Comparison of ENCODE assay signal across 1 cellular context in the genomic region with DNA sequence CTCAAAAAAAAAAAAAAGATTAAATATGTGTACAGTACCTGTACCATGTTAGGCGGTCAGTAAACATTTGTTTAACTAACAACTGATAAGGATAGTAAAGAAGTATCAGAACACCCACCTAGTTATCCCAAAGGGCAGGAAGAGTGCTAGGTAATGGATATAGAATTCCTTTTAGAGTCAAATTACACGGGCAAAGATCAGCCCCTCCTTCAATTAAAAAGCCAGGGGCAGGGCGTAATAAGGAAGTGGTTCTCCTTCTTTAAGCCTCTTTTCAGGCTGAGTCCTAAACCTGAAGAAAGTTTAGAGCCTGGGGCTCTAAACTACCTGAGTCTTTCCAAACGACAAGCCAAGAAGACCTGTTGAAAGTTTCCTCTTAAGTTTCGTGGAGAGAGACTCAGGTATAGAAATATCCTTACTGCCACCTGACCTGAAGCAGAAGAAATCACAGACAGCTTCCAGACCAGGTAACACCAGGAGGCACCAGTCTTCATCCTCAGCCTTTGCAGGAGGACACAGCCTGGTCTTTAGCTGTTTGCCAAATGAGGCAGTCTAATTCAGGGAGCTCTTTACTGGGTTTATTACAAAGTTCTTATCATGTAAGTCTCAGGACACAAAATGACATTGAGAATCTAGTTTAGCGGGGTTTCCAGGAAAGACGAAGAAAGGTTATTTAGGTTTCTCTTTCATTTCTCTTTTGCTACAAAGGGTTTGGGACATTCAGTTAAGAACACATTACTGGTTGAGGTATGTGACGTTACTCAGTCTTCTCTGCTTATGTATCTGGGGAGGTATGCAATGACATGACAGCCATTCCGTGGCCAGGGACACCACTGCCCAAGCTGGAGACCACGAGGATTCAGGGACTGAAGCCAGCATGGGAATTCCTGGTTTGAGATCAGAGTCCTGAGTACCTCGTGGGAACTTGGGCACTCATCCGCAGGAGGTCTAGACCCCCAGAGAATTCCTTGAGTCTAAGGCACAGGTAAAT.
TF ChIP-seq lines count a peak whose summit lies in the region.

A gene with protein sequence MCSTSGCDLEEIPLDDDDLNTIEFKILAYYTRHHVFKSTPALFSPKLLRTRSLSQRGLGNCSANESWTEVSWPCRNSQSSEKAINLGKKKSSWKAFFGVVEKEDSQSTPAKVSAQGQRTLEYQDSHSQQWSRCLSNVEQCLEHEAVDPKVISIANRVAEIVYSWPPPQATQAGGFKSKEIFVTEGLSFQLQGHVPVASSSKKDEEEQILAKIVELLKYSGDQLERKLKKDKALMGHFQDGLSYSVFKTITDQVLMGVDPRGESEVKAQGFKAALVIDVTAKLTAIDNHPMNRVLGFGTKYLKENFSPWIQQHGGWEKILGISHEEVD (plus strand): TSS at position 266 of the 988 bp plus-strand sequence. CDS start 8,367 bp downstream, outside the sequence.

TF ChIP-seq in HepG2, 621 proteins besides CTCF, POLR2A, EP300 and RAD21 (continues in another document):
- TF ChIP-seq ZNF263 (CRISPR knock-in tag; IDR thresholded peaks at IDR 0.05) (no peak), ARID2 (CRISPR knock-in tag; IDR thresholded peaks at IDR 0.05; ENCODE audit: borderline replicate concordance) (no peak), JUN (CRISPR knock-in tag; IDR thresholded peaks at IDR 0.05) (no peak), FOXP1 (IDR thresholded peaks at IDR 0.05) (0 out of 2 replicates have a peak, but pooled peaks have one; percentile 25), FOXP1 (CRISPR knock-in tag; IDR thresholded peaks at IDR 0.05) (peak; percentile 62; the same call in 1 of the 2 replicates), PTBP1 (IDR thresholded peaks at IDR 0.05; ENCODE audit: low read depth, low read length, poor library complexity, severe bottlenecking) (no peak), SIX4 (CRISPR knock-in tag; IDR thresholded peaks at IDR 0.05) (peak; percentile 85), RARG (CRISPR knock-in tag; IDR thresholded peaks at IDR 0.05; ENCODE audit: low read depth) (no peak), SOX5 (CRISPR knock-in tag; IDR thresholded peaks at IDR 0.05; ENCODE audit: borderline replicate concordance) (0 out of 2 replicates have a peak, but pooled peaks have one; percentile 8), KDM5A (IDR thresholded peaks at IDR 0.05; ENCODE audit: borderline replicate concordance, low read length) (no peak), RELA (CRISPR knock-in tag; IDR thresholded peaks at IDR 0.05) (no peak), MEF2D (CRISPR knock-in tag; IDR thresholded peaks at IDR 0.05) (no peak), ZNF430 (CRISPR knock-in tag; IDR thresholded peaks at IDR 0.05) (no peak), ZBTB7A (CRISPR knock-in tag; IDR thresholded peaks at IDR 0.05) (no peak), ZBTB38 (CRISPR knock-in tag; IDR thresholded peaks at IDR 0.05) (no peak), CC2D1A (CRISPR knock-in tag; IDR thresholded peaks at IDR 0.05) (no peak), MEIS2 (CRISPR knock-in tag; IDR thresholded peaks at IDR 0.05) (no peak), ZNF256 (CRISPR knock-in tag; conservative IDR thresholded peaks at IDR 0.05) (no peak), MIXL1 (CRISPR knock-in tag; IDR thresholded peaks at IDR 0.05) (0 out of 2 replicates have a peak, but pooled peaks have one; percentile 31), RXRA (CRISPR knock-in tag; IDR thresholded peaks at IDR 0.05) (no peak), HDAC2 (CRISPR knock-in tag; IDR thresholded peaks at IDR 0.05) (peak; percentile 30; the same call in 1 of the 2 replicates), SAP130 (CRISPR knock-in tag; IDR thresholded peaks at IDR 0.05; ENCODE audit: low read depth) (0 out of 2 replicates have a peak, but pooled peaks have one; percentile 12), SOX13 (IDR thresholded peaks at IDR 0.05) (no peak), SOX13 (CRISPR knock-in tag; conservative IDR thresholded peaks at IDR 0.05 in 1 of 2, IDR thresholded peaks at IDR 0.05 in 1 of 2) (no peak), MED13 (CRISPR knock-in tag; IDR thresholded peaks at IDR 0.05) (no peak), ISL2 (CRISPR knock-in tag; IDR thresholded peaks at IDR 0.05) (0 out of 2 replicates have a peak, but pooled peaks have one; percentile 19), ZNF337 (CRISPR knock-in tag; IDR thresholded peaks at IDR 0.05; ENCODE audit: borderline replicate concordance, low read depth) (no peak), RBFOX2 (IDR thresholded peaks at IDR 0.05; ENCODE audit: low read depth, low read length) (no peak), ZNF678 (CRISPR knock-in tag; IDR thresholded peaks at IDR 0.05) (no peak), MATR3 (CRISPR knock-in tag; IDR thresholded peaks at IDR 0.05) (no peak), RFXAP (CRISPR knock-in tag; IDR thresholded peaks at IDR 0.05; ENCODE audit: borderline replicate concordance) (no peak), CREM (IDR thresholded peaks at IDR 0.05) (peak; percentile 22; the same call in 1 of the 2 replicates), CREM (CRISPR knock-in tag; IDR thresholded peaks at IDR 0.05) (no peak), NR2F6 (IDR thresholded peaks at IDR 0.05) (no peak), NR2F6 (CRISPR knock-in tag; IDR thresholded peaks at IDR 0.05) (no peak)
- TF ChIP-seq, protein P1, sequence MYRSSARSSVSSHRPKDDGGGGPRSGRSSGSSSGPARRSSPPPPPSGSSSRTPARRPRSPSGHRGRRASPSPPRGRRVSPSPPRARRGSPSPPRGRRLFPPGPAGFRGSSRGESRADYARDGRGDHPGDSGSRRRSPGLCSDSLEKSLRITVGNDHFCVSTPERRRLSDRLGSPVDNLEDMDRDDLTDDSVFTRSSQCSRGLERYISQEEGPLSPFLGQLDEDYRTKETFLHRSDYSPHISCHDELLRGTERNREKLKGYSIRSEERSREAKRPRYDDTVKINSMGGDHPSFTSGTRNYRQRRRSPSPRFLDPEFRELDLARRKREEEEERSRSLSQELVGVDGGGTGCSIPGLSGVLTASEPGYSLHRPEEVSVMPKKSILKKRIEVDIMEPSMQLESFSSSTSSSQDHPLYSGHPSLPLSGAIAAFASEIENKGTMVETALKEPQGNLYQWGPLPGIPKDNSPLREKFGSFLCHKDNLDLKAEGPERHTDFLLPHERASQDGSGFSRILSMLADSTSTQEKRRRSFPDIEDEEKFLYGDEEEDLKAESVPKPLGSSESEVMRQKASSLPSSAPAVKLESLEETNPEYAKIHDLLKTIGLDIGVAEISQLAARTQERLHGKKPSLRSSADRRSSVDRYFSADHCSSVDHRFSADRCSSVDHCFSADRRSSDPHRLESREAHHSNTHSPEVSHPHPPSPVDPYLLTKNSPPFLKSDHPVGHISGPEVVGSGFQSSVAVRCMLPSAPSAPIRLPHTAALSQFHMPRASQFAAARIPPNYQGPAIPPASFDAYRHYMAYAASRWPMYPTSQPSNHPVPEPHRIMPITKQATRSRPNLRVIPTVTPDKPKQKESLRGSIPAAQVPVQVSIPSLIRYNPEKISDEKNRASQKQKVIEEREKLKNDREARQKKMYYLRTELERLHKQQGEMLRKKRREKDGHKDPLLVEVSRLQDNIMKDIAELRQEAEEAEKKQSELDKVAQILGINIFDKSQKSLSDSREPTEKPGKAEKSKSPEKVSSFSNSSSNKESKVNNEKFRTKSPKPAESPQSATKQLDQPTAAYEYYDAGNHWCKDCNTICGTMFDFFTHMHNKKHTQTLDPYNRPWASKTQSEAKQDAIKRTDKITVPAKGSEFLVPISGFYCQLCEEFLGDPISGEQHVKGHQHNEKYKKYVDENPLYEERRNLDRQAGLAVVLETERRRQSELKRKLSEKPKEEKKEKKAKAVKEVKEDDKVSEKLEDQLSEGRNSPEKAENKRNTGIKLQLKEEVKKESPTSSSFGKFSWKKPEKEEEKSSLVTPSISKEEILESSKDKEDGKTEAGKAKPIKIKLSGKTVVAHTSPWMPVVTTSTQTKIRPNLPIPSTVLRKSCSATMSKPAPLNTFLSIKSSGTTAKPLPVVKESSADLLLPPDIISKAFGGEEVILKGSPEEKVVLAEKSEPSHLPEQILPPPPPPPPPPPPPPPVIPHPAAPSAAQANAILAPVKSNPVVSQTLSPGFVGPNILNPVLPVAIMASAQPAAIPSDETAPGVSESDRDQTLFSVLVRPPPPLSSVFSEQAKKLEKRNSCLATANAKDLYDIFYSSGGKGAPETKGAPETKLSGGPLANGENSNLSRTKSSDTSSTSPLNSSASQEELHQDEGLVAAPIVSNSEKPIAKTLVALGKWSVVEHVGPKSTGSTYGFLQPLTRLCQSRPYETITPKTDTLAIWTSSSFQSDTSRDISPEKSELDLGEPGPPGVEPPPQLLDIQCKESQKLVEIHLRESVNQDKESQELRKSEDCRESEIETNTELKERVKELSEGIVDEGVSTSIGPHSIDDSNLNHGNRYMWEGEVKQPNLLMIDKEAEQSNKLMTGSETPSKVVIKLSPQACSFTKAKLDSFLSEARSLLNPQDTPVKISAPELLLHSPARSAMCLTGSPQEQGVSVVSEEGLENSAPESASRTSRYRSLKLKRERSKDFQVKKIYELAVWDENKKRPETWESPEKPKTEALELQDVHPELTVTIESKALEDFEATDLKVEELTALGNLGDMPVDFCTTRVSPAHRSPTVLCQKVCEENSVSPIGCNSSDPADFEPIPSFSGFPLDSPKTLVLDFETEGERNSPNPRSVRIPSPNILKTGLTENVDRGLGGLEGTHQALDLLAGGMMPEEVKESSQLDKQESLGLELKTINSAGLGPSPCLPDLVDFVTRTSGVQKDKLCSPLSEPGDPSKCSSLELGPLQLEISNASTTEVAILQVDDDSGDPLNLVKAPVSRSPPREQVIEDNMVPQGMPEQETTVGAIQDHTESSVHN (CRISPR knock-in tag; IDR thresholded peaks at IDR 0.05) = no peak
- TF ChIP-seq, protein P2, sequence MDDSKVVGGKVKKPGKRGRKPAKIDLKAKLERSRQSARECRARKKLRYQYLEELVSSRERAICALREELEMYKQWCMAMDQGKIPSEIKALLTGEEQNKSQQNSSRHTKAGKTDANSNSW (CRISPR knock-in tag; IDR thresholded peaks at IDR 0.05; ENCODE audit: borderline replicate concordance) = no peak
- TF ChIP-seq, protein P3, sequence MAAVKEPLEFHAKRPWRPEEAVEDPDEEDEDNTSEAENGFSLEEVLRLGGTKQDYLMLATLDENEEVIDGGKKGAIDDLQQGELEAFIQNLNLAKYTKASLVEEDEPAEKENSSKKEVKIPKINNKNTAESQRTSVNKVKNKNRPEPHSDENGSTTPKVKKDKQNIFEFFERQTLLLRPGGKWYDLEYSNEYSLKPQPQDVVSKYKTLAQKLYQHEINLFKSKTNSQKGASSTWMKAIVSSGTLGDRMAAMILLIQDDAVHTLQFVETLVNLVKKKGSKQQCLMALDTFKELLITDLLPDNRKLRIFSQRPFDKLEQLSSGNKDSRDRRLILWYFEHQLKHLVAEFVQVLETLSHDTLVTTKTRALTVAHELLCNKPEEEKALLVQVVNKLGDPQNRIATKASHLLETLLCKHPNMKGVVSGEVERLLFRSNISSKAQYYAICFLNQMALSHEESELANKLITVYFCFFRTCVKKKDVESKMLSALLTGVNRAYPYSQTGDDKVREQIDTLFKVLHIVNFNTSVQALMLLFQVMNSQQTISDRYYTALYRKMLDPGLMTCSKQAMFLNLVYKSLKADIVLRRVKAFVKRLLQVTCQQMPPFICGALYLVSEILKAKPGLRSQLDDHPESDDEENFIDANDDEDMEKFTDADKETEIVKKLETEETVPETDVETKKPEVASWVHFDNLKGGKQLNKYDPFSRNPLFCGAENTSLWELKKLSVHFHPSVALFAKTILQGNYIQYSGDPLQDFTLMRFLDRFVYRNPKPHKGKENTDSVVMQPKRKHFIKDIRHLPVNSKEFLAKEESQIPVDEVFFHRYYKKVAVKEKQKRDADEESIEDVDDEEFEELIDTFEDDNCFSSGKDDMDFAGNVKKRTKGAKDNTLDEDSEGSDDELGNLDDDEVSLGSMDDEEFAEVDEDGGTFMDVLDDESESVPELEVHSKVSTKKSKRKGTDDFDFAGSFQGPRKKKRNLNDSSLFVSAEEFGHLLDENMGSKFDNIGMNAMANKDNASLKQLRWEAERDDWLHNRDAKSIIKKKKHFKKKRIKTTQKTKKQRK (IDR thresholded peaks at IDR 0.05; ENCODE audit: low read length) = no peak
- TF ChIP-seq, protein P4, sequence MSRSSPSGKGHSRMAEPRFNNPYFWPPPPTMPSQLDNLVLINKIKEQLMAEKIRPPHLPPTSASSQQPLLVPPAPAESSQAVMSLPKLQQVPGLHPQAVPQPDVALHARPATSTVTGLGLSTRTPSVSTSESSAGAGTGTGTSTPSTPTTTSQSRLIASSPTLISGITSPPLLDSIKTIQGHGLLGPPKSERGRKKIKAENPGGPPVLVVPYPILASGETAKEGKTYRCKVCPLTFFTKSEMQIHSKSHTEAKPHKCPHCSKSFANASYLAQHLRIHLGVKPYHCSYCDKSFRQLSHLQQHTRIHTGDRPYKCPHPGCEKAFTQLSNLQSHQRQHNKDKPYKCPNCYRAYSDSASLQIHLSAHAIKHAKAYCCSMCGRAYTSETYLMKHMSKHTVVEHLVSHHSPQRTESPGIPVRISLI (CRISPR knock-in tag; IDR thresholded peaks at IDR 0.05; ENCODE audit: borderline replicate concordance) = peak; percentile 90
- TF ChIP-seq, protein P5, sequence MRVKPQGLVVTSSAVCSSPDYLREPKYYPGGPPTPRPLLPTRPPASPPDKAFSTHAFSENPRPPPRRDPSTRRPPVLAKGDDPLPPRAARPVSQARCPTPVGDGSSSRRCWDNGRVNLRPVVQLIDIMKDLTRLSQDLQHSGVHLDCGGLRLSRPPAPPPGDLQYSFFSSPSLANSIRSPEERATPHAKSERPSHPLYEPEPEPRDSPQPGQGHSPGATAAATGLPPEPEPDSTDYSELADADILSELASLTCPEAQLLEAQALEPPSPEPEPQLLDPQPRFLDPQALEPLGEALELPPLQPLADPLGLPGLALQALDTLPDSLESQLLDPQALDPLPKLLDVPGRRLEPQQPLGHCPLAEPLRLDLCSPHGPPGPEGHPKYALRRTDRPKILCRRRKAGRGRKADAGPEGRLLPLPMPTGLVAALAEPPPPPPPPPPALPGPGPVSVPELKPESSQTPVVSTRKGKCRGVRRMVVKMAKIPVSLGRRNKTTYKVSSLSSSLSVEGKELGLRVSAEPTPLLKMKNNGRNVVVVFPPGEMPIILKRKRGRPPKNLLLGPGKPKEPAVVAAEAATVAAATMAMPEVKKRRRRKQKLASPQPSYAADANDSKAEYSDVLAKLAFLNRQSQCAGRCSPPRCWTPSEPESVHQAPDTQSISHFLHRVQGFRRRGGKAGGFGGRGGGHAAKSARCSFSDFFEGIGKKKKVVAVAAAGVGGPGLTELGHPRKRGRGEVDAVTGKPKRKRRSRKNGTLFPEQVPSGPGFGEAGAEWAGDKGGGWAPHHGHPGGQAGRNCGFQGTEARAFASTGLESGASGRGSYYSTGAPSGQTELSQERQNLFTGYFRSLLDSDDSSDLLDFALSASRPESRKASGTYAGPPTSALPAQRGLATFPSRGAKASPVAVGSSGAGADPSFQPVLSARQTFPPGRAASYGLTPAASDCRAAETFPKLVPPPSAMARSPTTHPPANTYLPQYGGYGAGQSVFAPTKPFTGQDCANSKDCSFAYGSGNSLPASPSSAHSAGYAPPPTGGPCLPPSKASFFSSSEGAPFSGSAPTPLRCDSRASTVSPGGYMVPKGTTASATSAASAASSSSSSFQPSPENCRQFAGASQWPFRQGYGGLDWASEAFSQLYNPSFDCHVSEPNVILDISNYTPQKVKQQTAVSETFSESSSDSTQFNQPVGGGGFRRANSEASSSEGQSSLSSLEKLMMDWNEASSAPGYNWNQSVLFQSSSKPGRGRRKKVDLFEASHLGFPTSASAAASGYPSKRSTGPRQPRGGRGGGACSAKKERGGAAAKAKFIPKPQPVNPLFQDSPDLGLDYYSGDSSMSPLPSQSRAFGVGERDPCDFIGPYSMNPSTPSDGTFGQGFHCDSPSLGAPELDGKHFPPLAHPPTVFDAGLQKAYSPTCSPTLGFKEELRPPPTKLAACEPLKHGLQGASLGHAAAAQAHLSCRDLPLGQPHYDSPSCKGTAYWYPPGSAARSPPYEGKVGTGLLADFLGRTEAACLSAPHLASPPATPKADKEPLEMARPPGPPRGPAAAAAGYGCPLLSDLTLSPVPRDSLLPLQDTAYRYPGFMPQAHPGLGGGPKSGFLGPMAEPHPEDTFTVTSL (CRISPR knock-in tag; IDR thresholded peaks at IDR 0.05; ENCODE audit: borderline replicate concordance) = peak; percentile 29; the same call in 1 of the 2 replicates
